3 cellular contexts compared by ENCODE assay signal in the genomic region with DNA sequence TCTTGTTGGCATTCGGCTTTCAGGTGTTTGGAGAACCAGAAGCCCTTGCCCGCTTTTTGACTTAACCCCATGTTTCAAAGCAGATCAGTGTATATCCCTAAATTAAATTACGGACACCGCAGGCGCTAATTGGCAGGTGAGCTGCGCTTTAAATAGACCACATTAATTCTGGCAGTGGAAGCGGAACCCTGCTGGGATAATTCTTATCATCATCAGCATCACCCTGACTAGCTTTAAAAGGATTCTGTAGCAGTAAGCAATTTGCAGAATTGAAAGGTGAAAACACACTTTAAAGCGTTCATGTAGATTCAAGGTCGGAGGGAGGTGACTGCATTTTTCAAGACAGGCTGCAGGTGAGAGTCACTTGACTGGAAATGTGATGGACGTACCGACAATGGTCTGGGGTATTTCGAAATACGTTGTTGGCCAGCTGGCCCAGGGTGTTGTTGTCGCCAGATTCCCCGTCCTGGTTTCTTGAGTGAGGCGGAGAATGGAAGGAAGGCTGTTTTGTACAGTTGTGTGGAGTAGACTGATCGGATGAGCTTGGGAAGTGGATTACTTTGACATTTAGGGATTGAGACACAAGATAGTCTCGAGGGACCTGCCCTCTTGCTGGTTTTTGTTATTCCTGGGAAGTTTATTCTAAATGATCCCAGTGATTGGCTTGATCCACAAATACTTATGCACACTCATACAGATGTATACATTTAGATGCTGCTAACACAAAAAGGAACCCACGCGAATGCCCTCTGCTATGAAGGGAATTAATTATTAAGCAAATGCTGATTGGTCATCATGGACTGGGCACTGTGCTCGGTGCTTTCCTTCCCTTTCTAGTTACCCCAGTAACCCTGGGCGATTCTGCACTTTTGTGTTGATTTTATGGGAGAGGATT.
TF ChIP-seq lines count a peak whose summit lies in the region.
"Not testable (repeated sequence)": the region's sequence is repeated elsewhere in the genome, so short reads cannot be mapped to it uniquely, and the experiment has no call there.

No MANE protein-coding gene starts in this region.

TF ChIP-seq in IMR-90, 13 proteins besides CTCF, POLR2A, EP300 and RAD21:
- TF ChIP-seq CEBPB (IDR thresholded peaks at IDR 0.05; ENCODE audit: low read depth, low read length): peak; percentile 38; the same call in 1 of the 2 replicates

TF ChIP-seq in K562, 482 proteins besides CTCF, POLR2A, EP300 and RAD21:
- TF ChIP-seq CEBPG (CRISPR knock-in tag; IDR thresholded peaks at IDR 0.05): not testable (repeated sequence)
- 0 out of 4 replicates have a peak, but pooled peaks of 1 of the 2 experiments have one; percentile 21 for TF ChIP-seq CEBPG (tag; conservative IDR thresholded peaks at IDR 0.05 in 1 of 2, IDR thresholded peaks at IDR 0.05 in 1 of 2)
- TF ChIP-seq, protein P1, sequence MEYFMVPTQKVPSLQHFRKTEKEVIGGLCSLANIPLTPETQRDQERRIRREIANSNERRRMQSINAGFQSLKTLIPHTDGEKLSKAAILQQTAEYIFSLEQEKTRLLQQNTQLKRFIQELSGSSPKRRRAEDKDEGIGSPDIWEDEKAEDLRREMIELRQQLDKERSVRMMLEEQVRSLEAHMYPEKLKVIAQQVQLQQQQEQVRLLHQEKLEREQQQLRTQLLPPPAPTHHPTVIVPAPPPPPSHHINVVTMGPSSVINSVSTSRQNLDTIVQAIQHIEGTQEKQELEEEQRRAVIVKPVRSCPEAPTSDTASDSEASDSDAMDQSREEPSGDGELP (CRISPR knock-in tag; IDR thresholded peaks at IDR 0.05; ENCODE audit: borderline replicate concordance): peak; percentile 11; the same call in 1 of the 2 replicates
- peak; percentile 47 for TF ChIP-seq CEBPB (tag; IDR thresholded peaks at IDR 0.05)

TF ChIP-seq in neural cell, 6 proteins besides CTCF, POLR2A, EP300 and RAD21:
- peak; percentile 77 for TF ChIP-seq POLR2AphosphoS5 (IDR thresholded peaks at IDR 0.05)
